ENCODE assay signal across 10 cellular contexts in the genomic region with DNA sequence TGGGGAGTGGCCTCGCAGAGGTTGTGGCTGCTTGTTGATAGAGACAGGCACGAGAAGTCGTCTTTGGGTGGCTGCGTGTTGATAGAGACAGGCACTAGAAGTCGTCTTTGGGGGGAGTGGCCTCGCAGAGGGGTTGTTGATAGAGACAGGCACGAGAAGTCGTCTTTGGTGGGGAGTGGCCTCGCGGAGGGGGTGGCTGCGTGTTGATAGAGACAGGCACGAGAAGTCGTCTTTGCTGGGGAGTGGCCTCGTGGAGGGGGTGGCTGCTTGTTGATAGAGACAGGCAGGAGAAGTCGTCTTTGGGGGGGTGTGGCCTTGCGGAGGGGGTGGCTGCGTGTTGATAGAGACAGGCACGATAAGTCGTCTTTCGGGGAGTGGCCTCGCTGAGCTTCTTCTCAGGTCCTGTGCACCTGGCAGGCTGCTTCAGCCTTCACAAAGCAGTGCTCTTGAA.
DNase-seq lines count a peak whose midpoint lies in the region; ATAC-seq lines count a peak whose summit lies in the region.
"Had no signal": no experiment of that assay in that cellular context is flagged by ENCODE, and none has a peak within 500 bp of the region (broad histone marks: within the 10 kb centered on the region; RNA-seq: fewer than 3 reads in every experiment).

No MANE protein-coding gene starts in this region.

- no peaks in the 10 kb centered on the region for H3K9me3 ChIP-seq in iPS-18c (ENCODE audit: control insufficient read depth, insufficient read depth, low read length)

- peak overlapping the region; percentile 10 for H3K27ac Mint-ChIP-seq in activated CD4-positive, alpha-beta T cell treated with anti-CD3 and anti-CD28 coated beads, Interleukin-2, amount 10 ng/mL, durations not matched to agents 7 days and 5 days
- H3K27ac Mint-ChIP-seq in activated naive CD8-positive, alpha-beta T cell treated with anti-CD3 and anti-CD28 coated beads for 36 hours: no peak overlapping the region
- peak overlapping the region; percentile 21 to 93 for H3K27ac Mint-ChIP-seq in stimulated activated naive CD8-positive, alpha-beta T cell treated with anti-CD3 and anti-CD28 coated beads, Interleukin-15, amount 100 ng/mL, for 72 hours
- no peak overlapping the region for H3K27ac Mint-ChIP-seq in activated T-helper 1 cell treated with anti-CD3 and anti-CD28 coated beads, Interleukin-12 subunit alpha, Interleukin-12 subunit beta, Interleukin-2, Interleukin-4 antibody, amounts not matched to agents 30 ng/mL and 10 ng/mL and 1 ng/mL, durations not matched to agents 14 hours and 24 hours and 36 hours

- intact Hi-C loops in activated T-helper 1 cell treated with anti-CD3 and anti-CD28 coated beads, Interleukin-12 subunit alpha, Interleukin-12 subunit beta, Interleukin-2, Interleukin-4 antibody, amounts not matched to agents 30 ng/mL and 10 ng/mL and 1 ng/mL, durations not matched to agents 14 hours and 24 hours and 36 hours (cut with micrococcal nuclease): no loop called here

- peak overlapping the region; percentile 22; the same call in 1 of the 2 replicates for H3K4me3 ChIP-seq in iPS-18c (ENCODE audit: insufficient read depth, low read depth, low read length)

- POLR2A ChIA-PET in activated CD4-positive, alpha-beta T cell treated with anti-CD3 and anti-CD28 coated beads, Interleukin-2, amount 10 ng/mL, durations not matched to agents 7 days and 5 days (lab: Charles Lee): no interaction called here

- H3K4me1 Mint-ChIP-seq in activated CD4-positive, alpha-beta T cell treated with anti-CD3 and anti-CD28 coated beads, Interleukin-2, amount 10 ng/mL, durations not matched to agents 7 days and 5 days: peaks cover 11% of the 10 kb centered on the region
- peaks cover 34% of the 10 kb centered on the region for H3K4me1 Mint-ChIP-seq in activated naive CD8-positive, alpha-beta T cell treated with anti-CD3 and anti-CD28 coated beads for 36 hours
- H3K4me1 Mint-ChIP-seq in stimulated activated naive CD8-positive, alpha-beta T cell treated with anti-CD3 and anti-CD28 coated beads, Interleukin-15, amount 100 ng/mL, for 72 hours: peaks cover 50% of the 10 kb centered on the region
- peaks cover 15% of the 10 kb centered on the region for H3K4me1 Mint-ChIP-seq in activated T-helper 1 cell treated with anti-CD3 and anti-CD28 coated beads, Interleukin-12 subunit alpha, Interleukin-12 subunit beta, Interleukin-2, Interleukin-4 antibody, amounts not matched to agents 30 ng/mL and 10 ng/mL and 1 ng/mL, durations not matched to agents 14 hours and 24 hours and 36 hours (ENCODE audit: low read depth)

- peaks cover 22% of the 10 kb centered on the region for H3K36me3 Mint-ChIP-seq in activated CD4-positive, alpha-beta T cell treated with anti-CD3 and anti-CD28 coated beads, Interleukin-2, amount 10 ng/mL, durations not matched to agents 7 days and 5 days (ENCODE audit: low read depth)
- H3K36me3 Mint-ChIP-seq in activated naive CD8-positive, alpha-beta T cell treated with anti-CD3 and anti-CD28 coated beads for 36 hours: peaks cover 32% of the 10 kb centered on the region
- peaks cover 6% of the 10 kb centered on the region for H3K36me3 Mint-ChIP-seq in activated T-helper 1 cell treated with anti-CD3 and anti-CD28 coated beads, Interleukin-12 subunit alpha, Interleukin-12 subunit beta, Interleukin-2, Interleukin-4 antibody, amounts not matched to agents 30 ng/mL and 10 ng/mL and 1 ng/mL, durations not matched to agents 14 hours and 24 hours and 36 hours (ENCODE audit: low read depth)

- DNase-seq in activated CD4-positive, alpha-beta T cell treated with anti-CD3 and anti-CD28 coated beads, Interleukin-2, amount 10 ng/mL, durations not matched to agents 7 days and 5 days: no peak
- no peak for DNase-seq in activated CD4-positive, alpha-beta T cell treated with anti-CD3 and anti-CD28 coated beads, Interleukin-2, amount 50 U/mL, for 1 hour
- no peak for DNase-seq in activated naive CD8-positive, alpha-beta T cell treated with anti-CD3 and anti-CD28 coated beads for 36 hours
- DNase-seq in stimulated activated naive CD8-positive, alpha-beta T cell treated with anti-CD3 and anti-CD28 coated beads, Interleukin-15, amount 100 ng/mL, for 72 hours: no peak
- no peak for DNase-seq in activated T-helper 1 cell treated with anti-CD3 and anti-CD28 coated beads, Interleukin-12 subunit alpha, Interleukin-12 subunit beta, Interleukin-2, Interleukin-4 antibody, amounts not matched to agents 30 ng/mL and 10 ng/mL and 1 ng/mL, durations not matched to agents 14 hours and 24 hours and 36 hours (ENCODE audit: low spot score)
- DNase-seq in AG20443 (ENCODE audit: low spot score): no peak
- DNase-seq: NCI-H526, WERI-Rb-1 had no signal

- CTCF ChIA-PET in activated CD4-positive, alpha-beta T cell treated with anti-CD3 and anti-CD28 coated beads, Interleukin-2, amount 10 ng/mL, durations not matched to agents 7 days and 5 days (lab: Charles Lee): no interaction called here

- H3K4me3 Mint-ChIP-seq in activated CD4-positive, alpha-beta T cell treated with anti-CD3 and anti-CD28 coated beads, Interleukin-2, amount 10 ng/mL, durations not matched to agents 7 days and 5 days: peak overlapping the region; percentile 5
- H3K4me3 Mint-ChIP-seq in activated naive CD8-positive, alpha-beta T cell treated with anti-CD3 and anti-CD28 coated beads for 36 hours: peak overlapping the region; percentile 68
- H3K4me3 Mint-ChIP-seq in stimulated activated naive CD8-positive, alpha-beta T cell treated with anti-CD3 and anti-CD28 coated beads, Interleukin-15, amount 100 ng/mL, for 72 hours: peak overlapping the region; percentile 54 to 72
- H3K4me3 Mint-ChIP-seq in activated T-helper 1 cell treated with anti-CD3 and anti-CD28 coated beads, Interleukin-12 subunit alpha, Interleukin-12 subunit beta, Interleukin-2, Interleukin-4 antibody, amounts not matched to agents 30 ng/mL and 10 ng/mL and 1 ng/mL, durations not matched to agents 14 hours and 24 hours and 36 hours: no peak overlapping the region

- no peak for ATAC-seq in stimulated activated naive CD8-positive, alpha-beta T cell treated with anti-CD3 and anti-CD28 coated beads, Interleukin-15, amount 100 ng/mL, for 72 hours
- no peak for ATAC-seq in HG03520 (IDR thresholded peaks at IDR 0.05; ENCODE audit: unreplicated experiment)

- peaks cover 26% of the 10 kb centered on the region for H3K9me3 Mint-ChIP-seq in activated CD4-positive, alpha-beta T cell treated with anti-CD3 and anti-CD28 coated beads, Interleukin-2, amount 10 ng/mL, durations not matched to agents 7 days and 5 days
- peaks cover 2% of the 10 kb centered on the region for H3K9me3 Mint-ChIP-seq in activated naive CD8-positive, alpha-beta T cell treated with anti-CD3 and anti-CD28 coated beads for 36 hours
- H3K9me3 Mint-ChIP-seq in stimulated activated naive CD8-positive, alpha-beta T cell treated with anti-CD3 and anti-CD28 coated beads, Interleukin-15, amount 100 ng/mL, for 72 hours: peaks cover 6 to 7% of the 10 kb centered on the region in 2 donors
- H3K9me3 Mint-ChIP-seq in activated T-helper 1 cell treated with anti-CD3 and anti-CD28 coated beads, Interleukin-12 subunit alpha, Interleukin-12 subunit beta, Interleukin-2, Interleukin-4 antibody, amounts not matched to agents 30 ng/mL and 10 ng/mL and 1 ng/mL, durations not matched to agents 14 hours and 24 hours and 36 hours: peaks cover 19% of the 10 kb centered on the region

- no peaks in the 10 kb centered on the region for H3K27me3 Mint-ChIP-seq in activated CD4-positive, alpha-beta T cell treated with anti-CD3 and anti-CD28 coated beads, Interleukin-2, amount 10 ng/mL, durations not matched to agents 7 days and 5 days
- H3K27me3 Mint-ChIP-seq in activated naive CD8-positive, alpha-beta T cell treated with anti-CD3 and anti-CD28 coated beads for 36 hours: no peaks in the 10 kb centered on the region
- H3K27me3 Mint-ChIP-seq in stimulated activated naive CD8-positive, alpha-beta T cell treated with anti-CD3 and anti-CD28 coated beads, Interleukin-15, amount 100 ng/mL, for 72 hours: no peaks in the 10 kb centered on the region
- H3K27me3 Mint-ChIP-seq in activated T-helper 1 cell treated with anti-CD3 and anti-CD28 coated beads, Interleukin-12 subunit alpha, Interleukin-12 subunit beta, Interleukin-2, Interleukin-4 antibody, amounts not matched to agents 30 ng/mL and 10 ng/mL and 1 ng/mL, durations not matched to agents 14 hours and 24 hours and 36 hours (ENCODE audit: insufficient read depth): no peaks in the 10 kb centered on the region

Comparison
In these comparisons a context has a peak if more than half of its experiments do, and no peak if none do; other contexts are left out.
1. H3K27ac Mint-ChIP-seq: peak in activated CD4-positive, alpha-beta T cell treated with anti-CD3 and anti-CD28 coated beads, Interleukin-2, amount 10 ng/mL, durations not matched to agents 7 days and 5 days (single experiment) and stimulated activated naive CD8-positive, alpha-beta T cell treated with anti-CD3 and anti-CD28 coated beads, Interleukin-15, amount 100 ng/mL, for 72 hours (2 of 2); none in activated naive CD8-positive, alpha-beta T cell treated with anti-CD3 and anti-CD28 coated beads for 36 hours (single experiment) and activated T-helper 1 cell treated with anti-CD3 and anti-CD28 coated beads, Interleukin-12 subunit alpha, Interleukin-12 subunit beta, Interleukin-2, Interleukin-4 antibody, amounts not matched to agents 30 ng/mL and 10 ng/mL and 1 ng/mL, durations not matched to agents 14 hours and 24 hours and 36 hours (single experiment).